In genomic region chr4:27043200-27043599, GRCh38 we compare ENCODE assay signal across 1 cellular context.
TF ChIP-seq lines count a peak whose summit lies in the region.

No MANE protein-coding gene starts in this region.

TF ChIP-seq in liver, 16 proteins besides CTCF, POLR2A, EP300 and RAD21 (continued from another document):
- TF ChIP-seq, protein P1, sequence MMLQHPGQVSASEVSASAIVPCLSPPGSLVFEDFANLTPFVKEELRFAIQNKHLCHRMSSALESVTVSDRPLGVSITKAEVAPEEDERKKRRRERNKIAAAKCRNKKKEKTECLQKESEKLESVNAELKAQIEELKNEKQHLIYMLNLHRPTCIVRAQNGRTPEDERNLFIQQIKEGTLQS (IDR thresholded peaks at IDR 0.05), result no peak
- TF ChIP-seq HNF4G (IDR thresholded peaks at IDR 0.05), result no peak
